Comparison of ENCODE assay signal across 10 cellular contexts in genomic region chr11:27218498-27219038, GRCh38.
DNase-seq lines count a peak whose midpoint lies in the region; ATAC-seq, FAIRE-seq and TF ChIP-seq lines count a peak whose summit lies in the region.
"Had no signal": no experiment of that assay in that cellular context is flagged by ENCODE, and none has a peak within 500 bp of the region (broad histone marks: within the 10 kb centered on the region; RNA-seq: fewer than 3 reads in every experiment).

No MANE protein-coding gene starts in this region.

- H3K9ac ChIP-seq in HUES64 (ENCODE audit: low read depth, low read length): no peak overlapping the region

- DNase-seq in AG20443 (ENCODE audit: low spot score): peak; percentile 84
- peak; percentile 65 for DNase-seq in bronchial epithelial cell (ENCODE audit: low read depth)
- no peak for DNase-seq in mesothelial cell of epicardium (ENCODE audit: low spot score in 2 of 2, unreplicated experiment in 2 of 2)
- DNase-seq in activated gamma-delta T cell (lab: John Stamatoyannopoulos, UW): no peak
- DNase-seq in NCI-H1105 (lab: John Stamatoyannopoulos, UW): no peak
- no peak for DNase-seq in cerebellar nuclear complex (lab: John Stamatoyannopoulos, UW)
- DNase-seq: DND-41, kidney had no signal

- H3K27me3 ChIP-seq in HUES64 (ENCODE audit: insufficient read depth, low read length): no peaks in the 10 kb centered on the region
- no peaks in the 10 kb centered on the region for H3K27me3 ChIP-seq in bronchial epithelial cell (ENCODE audit: control insufficient read depth, insufficient read depth, low read length)

- no peak for ATAC-seq in GM19455 (IDR thresholded peaks at IDR 0.05; ENCODE audit: unreplicated experiment)

- peak overlapping the region; percentile 94 for H3K27ac Mint-ChIP-seq in mesothelial cell of epicardium

- no peak for TF ChIP-seq CTCF in bronchial epithelial cell (IDR thresholded peaks at IDR 0.05; ENCODE audit: insufficient read depth, low read length, severe bottlenecking)
- TF ChIP-seq CTCF in mesothelial cell of epicardium (IDR thresholded peaks at IDR 0.05; ENCODE audit: unreplicated experiment): no peak

- peak overlapping the region; percentile 87 for H3K4me3 Mint-ChIP-seq in mesothelial cell of epicardium

- H3K9me3 ChIP-seq in HUES64 (ENCODE audit: insufficient read depth, low read depth, low read length): no peaks in the 10 kb centered on the region

- no peaks in the 10 kb centered on the region for H3K27me3 Mint-ChIP-seq in mesothelial cell of epicardium (ENCODE audit: low read depth)

- H3K4me1 ChIP-seq in HUES64 (ENCODE audit: insufficient read depth, low read length): peaks cover 39% of the 10 kb centered on the region

- no peaks in the 10 kb centered on the region for H3K9me3 Mint-ChIP-seq in mesothelial cell of epicardium

- FAIRE-seq in bronchial epithelial cell (lab: Jason Lieb, UNC): no peak
- FAIRE-seq: kidney had no signal

- H3K36me3 ChIP-seq in HUES64 (ENCODE audit: insufficient read depth, low read length): peaks cover 6% of the 10 kb centered on the region; the same call in 1 of the 2 replicates
- H3K36me3 ChIP-seq in bronchial epithelial cell (ENCODE audit: control insufficient read depth, insufficient read depth, low read length): no peaks in the 10 kb centered on the region

- no peaks in the 10 kb centered on the region for H3K36me3 Mint-ChIP-seq in mesothelial cell of epicardium

- H3K4me3 ChIP-seq in HUES64 (ENCODE audit: low read length): peak overlapping the region; percentile 53
- H3K4me3 ChIP-seq in bronchial epithelial cell (ENCODE audit: low read depth, low read length): no peak overlapping the region

- 0 out of 2 replicates have a peak overlapping the region, but pooled peaks have one; percentile 3 for H3K27ac ChIP-seq in HUES64 (ENCODE audit: low read depth, low read length)

- H3K4me1 Mint-ChIP-seq in mesothelial cell of epicardium: peaks cover 46% of the 10 kb centered on the region

- 83% methylated on average over 3 of the region's 3 CpGs for WGBS in HUES64

Comparison
In these comparisons a context has a peak if more than half of its experiments do, and no peak if none do; other contexts are left out.
1. DNase-seq: peak in AG20443 (single experiment) and bronchial epithelial cell (single experiment); none in mesothelial cell of epicardium (0 of 2), activated gamma-delta T cell (single experiment), NCI-H1105 (single experiment) and cerebellar nuclear complex (0 of 2).